ENCODE assay signal across 15 cellular contexts in the genomic region with DNA sequence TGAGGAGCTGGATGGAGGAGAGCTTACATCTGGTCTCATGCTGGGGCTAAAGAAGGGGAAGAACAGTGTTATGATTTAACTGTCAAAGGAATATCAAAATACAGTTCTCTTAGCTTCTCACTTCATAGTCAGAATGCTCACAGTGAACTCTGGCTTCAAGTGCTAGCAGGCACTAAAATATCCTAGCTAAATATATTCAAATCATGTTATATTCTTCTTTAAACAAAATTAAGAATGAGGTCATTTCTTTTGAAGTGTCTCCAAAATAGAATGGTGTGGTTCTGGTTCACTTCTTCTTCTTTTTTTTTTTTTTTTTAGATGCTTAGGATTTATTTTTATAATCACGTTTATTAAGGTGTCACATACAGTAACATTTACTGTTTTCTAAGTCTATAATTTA.
DNase-seq lines count a peak whose midpoint lies in the region; ATAC-seq, FAIRE-seq and TF ChIP-seq lines count a peak whose summit lies in the region.
"Had no signal": no experiment of that assay in that cellular context is flagged by ENCODE, and none has a peak within 500 bp of the region (broad histone marks: within the 10 kb centered on the region; RNA-seq: fewer than 3 reads in every experiment).

No MANE protein-coding gene starts in this region.

- peaks cover 91% of the 10 kb centered on the region for H3K4me1 ChIP-seq in A549
- H3K4me1 ChIP-seq in GM23338 (ENCODE audit: insufficient read depth), result no peaks in the 10 kb centered on the region

- no peaks in the 10 kb centered on the region for H3F3A ChIP-seq in GM23338 (replicated peaks; ENCODE audit: low read depth)

- 79% methylated on average over 1 of the region's 1 CpG for WGBS in A549 (ENCODE audit: missing lambda C conversion rate)

- peak; percentile 18 for FAIRE-seq in A549 (lab: Jason Lieb, UNC)
- FAIRE-seq in GM12892 (lab: Jason Lieb, UNC), result peak; percentile 72

- intact Hi-C loops in activated T-helper 1 cell treated with anti-CD3 and anti-CD28 coated beads, Interleukin-12 subunit alpha, Interleukin-12 subunit beta, Interleukin-2, Interleukin-4 antibody, amounts not matched to agents 30 ng/mL and 10 ng/mL and 1 ng/mL, durations not matched to agents 14 hours and 24 hours and 36 hours (cut with micrococcal nuclease), result loop anchor here (5.0 to 10.0 kb wide), 2 partner anchors 83 to 511 kb away; no protein-coding TSS in a partner anchor

- peak overlapping the region; percentile 2; the same call in 2 of the 3 replicates for H3K4me2 ChIP-seq in A549
- no peak overlapping the region for H3K4me2 ChIP-seq in GM23338

- CTCF ChIA-PET in A549 (lab: Yijun Ruan, JAX), result interaction anchor here (0.6 to 0.9 kb wide), 4 partner anchors 190 to 658 kb away, joined by 3 read pairs; no protein-coding TSS in a partner anchor

- H3K36me3 Mint-ChIP-seq in activated T-helper 1 cell treated with anti-CD3 and anti-CD28 coated beads, Interleukin-12 subunit alpha, Interleukin-12 subunit beta, Interleukin-2, Interleukin-4 antibody, amounts not matched to agents 30 ng/mL and 10 ng/mL and 1 ng/mL, durations not matched to agents 14 hours and 24 hours and 36 hours (ENCODE audit: low read depth), result peaks cover 45% of the 10 kb centered on the region
- no peaks in the 10 kb centered on the region; the same call in 2 of the 3 replicates for H3K36me3 Mint-ChIP-seq in GM23338 (ENCODE audit: low read depth)

- H3K9me3 ChIP-seq in A549, result no peaks in the 10 kb centered on the region
- H3K9me3 ChIP-seq: mucosa of descending colon had no signal

- no peak overlapping the region for H3K4me3 Mint-ChIP-seq in activated T-helper 1 cell treated with anti-CD3 and anti-CD28 coated beads, Interleukin-12 subunit alpha, Interleukin-12 subunit beta, Interleukin-2, Interleukin-4 antibody, amounts not matched to agents 30 ng/mL and 10 ng/mL and 1 ng/mL, durations not matched to agents 14 hours and 24 hours and 36 hours
- no peak overlapping the region for H3K4me3 Mint-ChIP-seq in GM23338

- H2AFZ ChIP-seq in GM23338, result no peak overlapping the region

- no peak overlapping the region for H3K4me3 ChIP-seq in A549
- no peak overlapping the region for H3K4me3 ChIP-seq in GM23338
- H3K4me3 ChIP-seq: mucosa of descending colon had no signal

- no peaks in the 10 kb centered on the region for H3K79me2 ChIP-seq in GM23338 (replicated peaks; ENCODE audit: insufficient read depth)

- TF ChIP-seq CTCF in A549 (IDR thresholded peaks at IDR 0.05) (no peak), GM23338 (conservative IDR thresholded peaks at IDR 0.05; ENCODE audit: low read depth in 2 of 2) (no peak)

- POLR2A ChIA-PET in A549 (lab: Yijun Ruan, JAX), result no interaction called here

- no peak for TF ChIP-seq RAD21 in A549 (conservative IDR thresholded peaks at IDR 0.05 in 1 of 2, IDR thresholded peaks at IDR 0.05 in 1 of 2)

- TF ChIP-seq POLR2A in A549 (IDR thresholded peaks at IDR 0.05; ENCODE audit: low read length) (no peak), GM12892 (IDR thresholded peaks at IDR 0.05; ENCODE audit: low read depth, low read length) (no peak)

- peak overlapping the region in 1 of 2 experiments; percentile 69; a peak in 3 of 6 replicates for H3K27ac ChIP-seq in A549
- H3K27ac ChIP-seq in GM23338 (ENCODE audit: low read depth), result no peak overlapping the region

- no peak for TF ChIP-seq EP300 in A549 (IDR thresholded peaks at IDR 0.05)

- ATAC-seq in A549 (no peak), GM23338 (no peak), GM18511 (IDR thresholded peaks at IDR 0.05; ENCODE audit: unreplicated experiment) (no peak), GM19328 (IDR thresholded peaks at IDR 0.05; ENCODE audit: unreplicated experiment) (no peak)
- ATAC-seq: mucosa of descending colon had no signal

- no peaks in the 10 kb centered on the region for H3K27me3 Mint-ChIP-seq in activated T-helper 1 cell treated with anti-CD3 and anti-CD28 coated beads, Interleukin-12 subunit alpha, Interleukin-12 subunit beta, Interleukin-2, Interleukin-4 antibody, amounts not matched to agents 30 ng/mL and 10 ng/mL and 1 ng/mL, durations not matched to agents 14 hours and 24 hours and 36 hours (ENCODE audit: insufficient read depth)
- H3K27me3 Mint-ChIP-seq in GM23338 (ENCODE audit: insufficient read depth, low read depth, poor library complexity), result no peaks in the 10 kb centered on the region

- no peaks in the 10 kb centered on the region for H3K27me3 ChIP-seq in GM23338 (ENCODE audit: insufficient read depth)

- H3K36me3 ChIP-seq in GM23338 (ENCODE audit: insufficient read depth), result no peaks in the 10 kb centered on the region

- H3K9me2 ChIP-seq in GM23338 (ENCODE audit: insufficient read depth), result no peaks in the 10 kb centered on the region; the same call in 1 of the 2 replicates

- H3K4me1 Mint-ChIP-seq in activated T-helper 1 cell treated with anti-CD3 and anti-CD28 coated beads, Interleukin-12 subunit alpha, Interleukin-12 subunit beta, Interleukin-2, Interleukin-4 antibody, amounts not matched to agents 30 ng/mL and 10 ng/mL and 1 ng/mL, durations not matched to agents 14 hours and 24 hours and 36 hours (ENCODE audit: low read depth), result peaks cover 47% of the 10 kb centered on the region
- H3K4me1 Mint-ChIP-seq in GM23338, result no peaks in the 10 kb centered on the region

- DNase-seq in A549 (ENCODE audit: low read depth in 1 of 2, low spot score in 1 of 2) (no peak), GM12892 (ENCODE audit: insufficient read length) (no peak), germinal center (ENCODE audit: low spot score) (peak; percentile 15), GM23338 (ENCODE audit: low spot score) (no peak), hypothalamus (lab: John Stamatoyannopoulos, UW) (no peak)
- DNase-seq in activated T-helper 1 cell treated with anti-CD3 and anti-CD28 coated beads, Interleukin-12 subunit alpha, Interleukin-12 subunit beta, Interleukin-2, Interleukin-4 antibody, amounts not matched to agents 30 ng/mL and 10 ng/mL and 1 ng/mL, durations not matched to agents 14 hours and 24 hours and 36 hours (ENCODE audit: low spot score), result no peak
- DNase-seq: activated CD4-positive, alpha-beta T cell treated with anti-CD3 and anti-CD28 coated beads for 1 hour; DMS79 treated with DMSO at 0.1 percent for 48 hours; mucosa of descending colon; NCI-H2081 treated with DMSO at 0.1 percent for 48 hours; NK-92 treated with Interleukin-12 subunit alpha and Interleukin-12 subunit beta, amount 100 ng/mL, for 24 hours; retina; stimulated activated CD4-positive, alpha-beta T cell treated with anti-CD3 and anti-CD28 coated beads, Interleukin-4, amount 100 ng/mL, for 4 hours had no signal

- H3K9me3 Mint-ChIP-seq in activated T-helper 1 cell treated with anti-CD3 and anti-CD28 coated beads, Interleukin-12 subunit alpha, Interleukin-12 subunit beta, Interleukin-2, Interleukin-4 antibody, amounts not matched to agents 30 ng/mL and 10 ng/mL and 1 ng/mL, durations not matched to agents 14 hours and 24 hours and 36 hours, result no peaks in the 10 kb centered on the region
- no peaks in the 10 kb centered on the region for H3K9me3 Mint-ChIP-seq in GM23338

- peak overlapping the region; percentile 35 for H3K27ac Mint-ChIP-seq in activated T-helper 1 cell treated with anti-CD3 and anti-CD28 coated beads, Interleukin-12 subunit alpha, Interleukin-12 subunit beta, Interleukin-2, Interleukin-4 antibody, amounts not matched to agents 30 ng/mL and 10 ng/mL and 1 ng/mL, durations not matched to agents 14 hours and 24 hours and 36 hours
- no peak overlapping the region for H3K27ac Mint-ChIP-seq in GM23338

- no peaks in the 10 kb centered on the region for H4K20me1 ChIP-seq in GM23338 (replicated peaks; ENCODE audit: insufficient read depth)

TF ChIP-seq in A549, 52 proteins besides CTCF, POLR2A, EP300 and RAD21 (continues in another document):
- TF ChIP-seq TFCP2L1 (CRISPR knock-in tag; IDR thresholded peaks at IDR 0.05) (no peak), RCOR1 (IDR thresholded peaks at IDR 0.05; ENCODE audit: low read depth, low read length) (no peak), HDAC2 (IDR thresholded peaks at IDR 0.05) (no peak), RNF2 (IDR thresholded peaks at IDR 0.05; ENCODE audit: borderline replicate concordance, low read depth) (no peak), FOXS1 (CRISPR knock-in tag; IDR thresholded peaks at IDR 0.05) (no peak), PHF8 (IDR thresholded peaks at IDR 0.05; ENCODE audit: borderline replicate concordance, low read depth) (no peak), MAFK (IDR thresholded peaks at IDR 0.05; ENCODE audit: partially characterized antibody) (no peak), SREBF2 (IDR thresholded peaks at IDR 0.05) (no peak), TP53 (CRISPR knock-in tag; IDR thresholded peaks at IDR 0.05) (no peak)
- TF ChIP-seq, protein P1, sequence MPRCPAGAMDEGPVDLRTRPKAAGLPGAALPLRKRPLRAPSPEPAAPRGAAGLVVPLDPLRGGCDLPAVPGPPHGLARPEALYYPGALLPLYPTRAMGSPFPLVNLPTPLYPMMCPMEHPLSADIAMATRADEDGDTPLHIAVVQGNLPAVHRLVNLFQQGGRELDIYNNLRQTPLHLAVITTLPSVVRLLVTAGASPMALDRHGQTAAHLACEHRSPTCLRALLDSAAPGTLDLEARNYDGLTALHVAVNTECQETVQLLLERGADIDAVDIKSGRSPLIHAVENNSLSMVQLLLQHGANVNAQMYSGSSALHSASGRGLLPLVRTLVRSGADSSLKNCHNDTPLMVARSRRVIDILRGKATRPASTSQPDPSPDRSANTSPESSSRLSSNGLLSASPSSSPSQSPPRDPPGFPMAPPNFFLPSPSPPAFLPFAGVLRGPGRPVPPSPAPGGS (IDR thresholded peaks at IDR 0.05), result no peak

TF ChIP-seq in GM23338, 12 proteins besides CTCF, POLR2A, EP300 and RAD21 (continues in another document):
- TF ChIP-seq POLR2AphosphoS5 (IDR thresholded peaks at IDR 0.05; ENCODE audit: low read depth) (no peak), STAT1 (IDR thresholded peaks at IDR 0.05; ENCODE audit: unreplicated experiment) (no peak), ZNF331 (CRISPR knock-in tag; IDR thresholded peaks at IDR 0.05; ENCODE audit: low read depth) (no peak), EZH2 (IDR thresholded peaks at IDR 0.05; ENCODE audit: low read depth, unreplicated experiment) (no peak), ZNF114 (CRISPR knock-in tag; IDR thresholded peaks at IDR 0.05) (no peak)
